ENCODE assay signal across 1 cellular context in the genomic region with DNA sequence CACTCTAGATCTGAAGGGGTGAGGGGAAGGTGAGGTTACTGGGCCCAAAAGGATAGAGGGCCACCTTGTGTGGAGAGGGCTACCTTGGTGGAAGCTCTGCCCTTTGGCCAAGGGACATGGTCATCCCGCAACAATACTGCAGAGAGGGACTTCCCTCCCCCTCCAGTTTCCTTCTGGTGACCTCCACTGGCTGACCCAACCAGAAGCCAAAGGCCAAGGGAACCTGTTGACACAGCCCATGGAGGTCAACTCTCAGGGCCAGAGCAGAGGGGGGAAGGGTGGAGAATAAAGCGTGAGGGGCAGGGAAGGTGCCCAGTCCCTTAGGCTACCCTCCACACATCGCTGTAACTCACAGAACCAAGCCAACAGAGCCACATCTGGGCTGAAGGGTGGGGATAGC.
TF ChIP-seq lines count a peak whose summit lies in the region.

No MANE protein-coding gene starts in this region.

TF ChIP-seq in HepG2, 621 proteins besides CTCF, POLR2A, EP300 and RAD21 (continued from another document and continues in another):
- no peak for TF ChIP-seq ZNF407 (CRISPR knock-in tag; IDR thresholded peaks at IDR 0.05; ENCODE audit: not compliant biosample characterization)
- TF ChIP-seq NFE2 (CRISPR knock-in tag; IDR thresholded peaks at IDR 0.05), result no peak
- no peak for TF ChIP-seq ZNF460 (CRISPR knock-in tag; IDR thresholded peaks at IDR 0.05; ENCODE audit: borderline replicate concordance)
- TF ChIP-seq SOX6 (IDR thresholded peaks at IDR 0.05), result no peak
- TF ChIP-seq SOX6 (CRISPR knock-in tag; IDR thresholded peaks at IDR 0.05), result peak; percentile 79
- TF ChIP-seq ONECUT2 (CRISPR knock-in tag; IDR thresholded peaks at IDR 0.05), result no peak
- TF ChIP-seq IRF9 (CRISPR knock-in tag; IDR thresholded peaks at IDR 0.05; ENCODE audit: borderline replicate concordance), result 0 out of 2 replicates have a peak, but pooled peaks have one; percentile 19
- TF ChIP-seq SPEN (CRISPR knock-in tag; IDR thresholded peaks at IDR 0.05; ENCODE audit: low read depth), result peak; percentile 43; the same call in 1 of the 2 replicates
- TF ChIP-seq ZNF709 (CRISPR knock-in tag; IDR thresholded peaks at IDR 0.05), result no peak
- peak; percentile 68; the same call in 1 of the 2 replicates for TF ChIP-seq DPF2 (CRISPR knock-in tag; IDR thresholded peaks at IDR 0.05; ENCODE audit: borderline replicate concordance, low read depth)
- TF ChIP-seq NFIC (IDR thresholded peaks at IDR 0.05; ENCODE audit: low read length), result no peak
- TF ChIP-seq XRCC5 (optimal IDR thresholded peaks at IDR 0.05; ENCODE audit: low read length), result no peak
- TF ChIP-seq PHB2 (IDR thresholded peaks at IDR 0.05; ENCODE audit: partially characterized antibody), result no peak
- TF ChIP-seq, protein P1, sequence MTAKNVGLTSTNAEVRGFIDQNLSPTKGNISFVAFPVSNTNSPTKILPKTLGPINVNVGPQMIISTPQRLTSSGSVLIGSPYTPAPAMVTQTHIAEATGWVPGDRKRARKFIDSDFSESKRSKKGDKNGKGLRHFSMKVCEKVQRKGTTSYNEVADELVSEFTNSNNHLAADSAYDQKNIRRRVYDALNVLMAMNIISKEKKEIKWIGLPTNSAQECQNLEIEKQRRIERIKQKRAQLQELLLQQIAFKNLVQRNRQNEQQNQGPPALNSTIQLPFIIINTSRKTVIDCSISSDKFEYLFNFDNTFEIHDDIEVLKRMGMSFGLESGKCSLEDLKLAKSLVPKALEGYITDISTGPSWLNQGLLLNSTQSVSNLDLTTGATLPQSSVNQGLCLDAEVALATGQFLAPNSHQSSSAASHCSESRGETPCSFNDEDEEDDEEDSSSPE (CRISPR knock-in tag; IDR thresholded peaks at IDR 0.05), result no peak
- TF ChIP-seq, protein P2, sequence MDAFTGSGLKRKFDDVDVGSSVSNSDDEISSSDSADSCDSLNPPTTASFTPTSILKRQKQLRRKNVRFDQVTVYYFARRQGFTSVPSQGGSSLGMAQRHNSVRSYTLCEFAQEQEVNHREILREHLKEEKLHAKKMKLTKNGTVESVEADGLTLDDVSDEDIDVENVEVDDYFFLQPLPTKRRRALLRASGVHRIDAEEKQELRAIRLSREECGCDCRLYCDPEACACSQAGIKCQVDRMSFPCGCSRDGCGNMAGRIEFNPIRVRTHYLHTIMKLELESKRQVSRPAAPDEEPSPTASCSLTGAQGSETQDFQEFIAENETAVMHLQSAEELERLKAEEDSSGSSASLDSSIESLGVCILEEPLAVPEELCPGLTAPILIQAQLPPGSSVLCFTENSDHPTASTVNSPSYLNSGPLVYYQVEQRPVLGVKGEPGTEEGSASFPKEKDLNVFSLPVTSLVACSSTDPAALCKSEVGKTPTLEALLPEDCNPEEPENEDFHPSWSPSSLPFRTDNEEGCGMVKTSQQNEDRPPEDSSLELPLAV (CRISPR knock-in tag; conservative IDR thresholded peaks at IDR 0.05; ENCODE audit: low read depth), result no peak
- no peak for TF ChIP-seq ZNF773 (CRISPR knock-in tag; IDR thresholded peaks at IDR 0.05; ENCODE audit: borderline replicate concordance)
- no peak for TF ChIP-seq U2AF1 (optimal IDR thresholded peaks at IDR 0.05; ENCODE audit: low read depth, low read length)
- no peak for TF ChIP-seq TCF7 (IDR thresholded peaks at IDR 0.05; ENCODE audit: low read depth)
- TF ChIP-seq PBX3 (CRISPR knock-in tag; IDR thresholded peaks at IDR 0.05; ENCODE audit: borderline replicate concordance), result no peak
- TF ChIP-seq NFE2L2 (IDR thresholded peaks at IDR 0.05; ENCODE audit: low read length), result no peak
- no peak for TF ChIP-seq FIP1L1 (IDR thresholded peaks at IDR 0.05; ENCODE audit: borderline replicate concordance, insufficient read depth, low read depth, low read length)
- TF ChIP-seq MTA1 (CRISPR knock-in tag; IDR thresholded peaks at IDR 0.05; ENCODE audit: borderline replicate concordance), result peak; percentile 86; the same call in 1 of the 2 replicates
- TF ChIP-seq ZNF782 (CRISPR knock-in tag; IDR thresholded peaks at IDR 0.05; ENCODE audit: borderline replicate concordance), result peak; percentile 44; the same call in 1 of the 2 replicates
- TF ChIP-seq, protein P3, sequence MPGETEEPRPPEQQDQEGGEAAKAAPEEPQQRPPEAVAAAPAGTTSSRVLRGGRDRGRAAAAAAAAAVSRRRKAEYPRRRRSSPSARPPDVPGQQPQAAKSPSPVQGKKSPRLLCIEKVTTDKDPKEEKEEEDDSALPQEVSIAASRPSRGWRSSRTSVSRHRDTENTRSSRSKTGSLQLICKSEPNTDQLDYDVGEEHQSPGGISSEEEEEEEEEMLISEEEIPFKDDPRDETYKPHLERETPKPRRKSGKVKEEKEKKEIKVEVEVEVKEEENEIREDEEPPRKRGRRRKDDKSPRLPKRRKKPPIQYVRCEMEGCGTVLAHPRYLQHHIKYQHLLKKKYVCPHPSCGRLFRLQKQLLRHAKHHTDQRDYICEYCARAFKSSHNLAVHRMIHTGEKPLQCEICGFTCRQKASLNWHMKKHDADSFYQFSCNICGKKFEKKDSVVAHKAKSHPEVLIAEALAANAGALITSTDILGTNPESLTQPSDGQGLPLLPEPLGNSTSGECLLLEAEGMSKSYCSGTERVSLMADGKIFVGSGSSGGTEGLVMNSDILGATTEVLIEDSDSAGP (CRISPR knock-in tag; IDR thresholded peaks at IDR 0.05; ENCODE audit: borderline replicate concordance), result peak; percentile 34; the same call in 1 of the 2 replicates
- no peak for TF ChIP-seq ZNF569 (CRISPR knock-in tag; IDR thresholded peaks at IDR 0.05; ENCODE audit: borderline replicate concordance)
- TF ChIP-seq, protein P4, sequence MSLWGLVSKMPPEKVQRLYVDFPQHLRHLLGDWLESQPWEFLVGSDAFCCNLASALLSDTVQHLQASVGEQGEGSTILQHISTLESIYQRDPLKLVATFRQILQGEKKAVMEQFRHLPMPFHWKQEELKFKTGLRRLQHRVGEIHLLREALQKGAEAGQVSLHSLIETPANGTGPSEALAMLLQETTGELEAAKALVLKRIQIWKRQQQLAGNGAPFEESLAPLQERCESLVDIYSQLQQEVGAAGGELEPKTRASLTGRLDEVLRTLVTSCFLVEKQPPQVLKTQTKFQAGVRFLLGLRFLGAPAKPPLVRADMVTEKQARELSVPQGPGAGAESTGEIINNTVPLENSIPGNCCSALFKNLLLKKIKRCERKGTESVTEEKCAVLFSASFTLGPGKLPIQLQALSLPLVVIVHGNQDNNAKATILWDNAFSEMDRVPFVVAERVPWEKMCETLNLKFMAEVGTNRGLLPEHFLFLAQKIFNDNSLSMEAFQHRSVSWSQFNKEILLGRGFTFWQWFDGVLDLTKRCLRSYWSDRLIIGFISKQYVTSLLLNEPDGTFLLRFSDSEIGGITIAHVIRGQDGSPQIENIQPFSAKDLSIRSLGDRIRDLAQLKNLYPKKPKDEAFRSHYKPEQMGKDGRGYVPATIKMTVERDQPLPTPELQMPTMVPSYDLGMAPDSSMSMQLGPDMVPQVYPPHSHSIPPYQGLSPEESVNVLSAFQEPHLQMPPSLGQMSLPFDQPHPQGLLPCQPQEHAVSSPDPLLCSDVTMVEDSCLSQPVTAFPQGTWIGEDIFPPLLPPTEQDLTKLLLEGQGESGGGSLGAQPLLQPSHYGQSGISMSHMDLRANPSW (CRISPR knock-in tag; IDR thresholded peaks at IDR 0.05; ENCODE audit: borderline replicate concordance), result no peak
- TF ChIP-seq ZNF337 (CRISPR knock-in tag; IDR thresholded peaks at IDR 0.05; ENCODE audit: borderline replicate concordance, low read depth), result no peak
- no peak for TF ChIP-seq FOXM1 (CRISPR knock-in tag; IDR thresholded peaks at IDR 0.05)
- TF ChIP-seq SUZ12 (IDR thresholded peaks at IDR 0.05; ENCODE audit: low read depth, low read length), result no peak
- TF ChIP-seq ZNF629 (CRISPR knock-in tag; conservative IDR thresholded peaks at IDR 0.05), result no peak
- no peak for TF ChIP-seq ZFP82 (CRISPR knock-in tag; IDR thresholded peaks at IDR 0.05; ENCODE audit: borderline replicate concordance)
- no peak for TF ChIP-seq GATA4 (IDR thresholded peaks at IDR 0.05; ENCODE audit: borderline replicate concordance, low read depth)
- TF ChIP-seq ZNF7 (CRISPR knock-in tag; IDR thresholded peaks at IDR 0.05), result no peak
- TF ChIP-seq ZNF691 (CRISPR knock-in tag; IDR thresholded peaks at IDR 0.05; ENCODE audit: borderline replicate concordance, low read depth), result no peak
- TF ChIP-seq TBL1XR1 (IDR thresholded peaks at IDR 0.05; ENCODE audit: borderline replicate concordance, low read length, partially characterized antibody), result no peak
- TF ChIP-seq ZNF576 (CRISPR knock-in tag; IDR thresholded peaks at IDR 0.05), result no peak
- no peak for TF ChIP-seq CBFB (CRISPR knock-in tag; IDR thresholded peaks at IDR 0.05)
- TF ChIP-seq HOXA9 (CRISPR knock-in tag; IDR thresholded peaks at IDR 0.05; ENCODE audit: borderline replicate concordance), result no peak
- no peak for TF ChIP-seq CHCHD3 (CRISPR knock-in tag; IDR thresholded peaks at IDR 0.05)
- TF ChIP-seq MXI1 (IDR thresholded peaks at IDR 0.05; ENCODE audit: borderline replicate concordance, low read depth, low read length), result no peak
- no peak for TF ChIP-seq ATF1 (CRISPR knock-in tag; IDR thresholded peaks at IDR 0.05)
- no peak for TF ChIP-seq SRF (IDR thresholded peaks at IDR 0.05; ENCODE audit: low read depth, low read length)
- TF ChIP-seq, protein P5, sequence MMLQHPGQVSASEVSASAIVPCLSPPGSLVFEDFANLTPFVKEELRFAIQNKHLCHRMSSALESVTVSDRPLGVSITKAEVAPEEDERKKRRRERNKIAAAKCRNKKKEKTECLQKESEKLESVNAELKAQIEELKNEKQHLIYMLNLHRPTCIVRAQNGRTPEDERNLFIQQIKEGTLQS (CRISPR knock-in tag; IDR thresholded peaks at IDR 0.05), result no peak
- TF ChIP-seq KLF13 (CRISPR knock-in tag; IDR thresholded peaks at IDR 0.05), result no peak
